ENCODE assay signal across 14 cellular contexts in genomic region chr14:81423504-81423903, GRCh38. TPM values are rescaled to one million over a fixed set of nuclear protein-coding genes. Genes with fewer than 3 reads are reported as not detected.
DNase-seq lines count a peak whose midpoint lies in the region; ATAC-seq and TF ChIP-seq lines count a peak whose summit lies in the region.
"Had no signal": no experiment of that assay in that cellular context is flagged by ENCODE, and none has a peak within 500 bp of the region (broad histone marks: within the 10 kb centered on the region; RNA-seq: fewer than 3 reads in every experiment).

No MANE protein-coding gene starts in this region.

- no peaks in the 10 kb centered on the region for H3K27me3 ChIP-seq in thyroid gland

- no peaks in the 10 kb centered on the region for H3K36me3 ChIP-seq in mucosa of descending colon (ENCODE audit: low read depth)
- no peaks in the 10 kb centered on the region for H3K36me3 ChIP-seq in thyroid gland

- H3K4me1 ChIP-seq in mucosa of descending colon (ENCODE audit: low read depth) = peaks cover 5% of the 10 kb centered on the region
- peaks cover 13 to 27% of the 10 kb centered on the region in 2 donors for H3K4me1 ChIP-seq in thyroid gland

- peaks cover 20% of the 10 kb centered on the region for H3K27me3 Mint-ChIP-seq in activated naive CD4-positive, alpha-beta T cell treated with anti-CD3 and anti-CD28 coated beads for 36 hours (ENCODE audit: low read depth)
- H3K27me3 Mint-ChIP-seq in activated T-cell treated with anti-CD3 and anti-CD28 coated beads, Interleukin-2, amount 50 U/mL, for 24 hours = peaks cover 23% of the 10 kb centered on the region
- peaks cover 9% of the 10 kb centered on the region for H3K27me3 Mint-ChIP-seq in chondrocyte (ENCODE audit: low read depth)

- WGBS in thyroid gland, 2 donors = 47 to 60% methylated on average over 5 to 6 of the region's 6 CpGs

- TF ChIP-seq POLR2A in erythroblast (IDR thresholded peaks at IDR 0.05; ENCODE audit: low read length) = peak; percentile 25
- TF ChIP-seq POLR2A in thyroid gland (IDR thresholded peaks at IDR 0.05) = no peak

- DNase-seq in MV-4-11 (lab: John Stamatoyannopoulos, UW) (peak; percentile 97), erythroblast (lab: John Stamatoyannopoulos, UW) (peak; percentile 74 to 92), mucosa of descending colon (peak in 1 of 3 donors; percentile 50), thyroid gland (peak in 1 of 2 donors; percentile 34), chondrocyte (ENCODE audit: low spot score) (no peak)
- no peak for DNase-seq in activated naive CD4-positive, alpha-beta T cell treated with anti-CD3 and anti-CD28 coated beads for 36 hours
- no peak for DNase-seq in activated T-cell treated with anti-CD3 and anti-CD28 coated beads, Interleukin-2, amount 50 U/mL, for 24 hours
- DNase-seq: dermis blood vessel endothelial cell; NCI-H1092; NCI-H446; stimulated activated CD4-positive, alpha-beta T cell treated with anti-CD3 and anti-CD28 coated beads, Interleukin-4, amount 100 ng/mL, for 4 hours; stimulated activated naive CD8-positive, alpha-beta T cell treated with anti-CD3 and anti-CD28 coated beads, Interleukin-15, amount 100 ng/mL, for 72 hours had no signal

- no peak overlapping the region for H3K27ac Mint-ChIP-seq in activated naive CD4-positive, alpha-beta T cell treated with anti-CD3 and anti-CD28 coated beads for 36 hours
- no peak overlapping the region for H3K27ac Mint-ChIP-seq in activated T-cell treated with anti-CD3 and anti-CD28 coated beads, Interleukin-2, amount 50 U/mL, for 24 hours
- no peak overlapping the region for H3K27ac Mint-ChIP-seq in chondrocyte (ENCODE audit: unreplicated experiment)

- CTCF ChIA-PET in activated naive CD4-positive, alpha-beta T cell treated with anti-CD3 and anti-CD28 coated beads for 36 hours (lab: Charles Lee) = no interaction called here

- H3K9me3 ChIP-seq in mucosa of descending colon (no peaks in the 10 kb centered on the region), thyroid gland (no peaks in the 10 kb centered on the region)

- H3K9me3 Mint-ChIP-seq in activated naive CD4-positive, alpha-beta T cell treated with anti-CD3 and anti-CD28 coated beads for 36 hours = no peaks in the 10 kb centered on the region
- no peaks in the 10 kb centered on the region for H3K9me3 Mint-ChIP-seq in activated T-cell treated with anti-CD3 and anti-CD28 coated beads, Interleukin-2, amount 50 U/mL, for 24 hours
- H3K9me3 Mint-ChIP-seq in chondrocyte (ENCODE audit: low read depth) = peaks cover 5% of the 10 kb centered on the region

- no peak overlapping the region for H3K4me3 Mint-ChIP-seq in activated naive CD4-positive, alpha-beta T cell treated with anti-CD3 and anti-CD28 coated beads for 36 hours
- H3K4me3 Mint-ChIP-seq in activated T-cell treated with anti-CD3 and anti-CD28 coated beads, Interleukin-2, amount 50 U/mL, for 24 hours = no peak overlapping the region
- H3K4me3 Mint-ChIP-seq in chondrocyte (ENCODE audit: unreplicated experiment) = no peak overlapping the region
- H3K4me3 Mint-ChIP-seq: stimulated activated naive CD8-positive, alpha-beta T cell treated with anti-CD3 and anti-CD28 coated beads, Interleukin-15, amount 100 ng/mL, for 72 hours had no signal

- peak overlapping the region; percentile 18 to 54 (median 23) for H3K27ac ChIP-seq in thyroid gland

- no peak overlapping the region for H3K4me3 ChIP-seq in mucosa of descending colon
- no peak overlapping the region for H3K4me3 ChIP-seq in thyroid gland (replicated peaks in 1 of 3)

- intact Hi-C loops in mucosa of descending colon (cut with DNase I, micrococcal nuclease) = no loop called here
- intact Hi-C loops in thyroid gland (cut with DNase I) = no loop called here
- intact Hi-C loops in activated naive CD4-positive, alpha-beta T cell treated with anti-CD3 and anti-CD28 coated beads for 36 hours (cut with micrococcal nuclease) = no loop called here

- H3K36me3 Mint-ChIP-seq in activated naive CD4-positive, alpha-beta T cell treated with anti-CD3 and anti-CD28 coated beads for 36 hours (ENCODE audit: low read depth) = no peaks in the 10 kb centered on the region
- H3K36me3 Mint-ChIP-seq in activated T-cell treated with anti-CD3 and anti-CD28 coated beads, Interleukin-2, amount 50 U/mL, for 24 hours (ENCODE audit: low read depth) = no peaks in the 10 kb centered on the region
- H3K36me3 Mint-ChIP-seq in chondrocyte (ENCODE audit: low read depth) = no peaks in the 10 kb centered on the region

- TF ChIP-seq CTCF in mucosa of descending colon (IDR thresholded peaks at IDR 0.05) (no peak), thyroid gland (IDR thresholded peaks at IDR 0.05) (no peak), chondrocyte (IDR thresholded peaks at IDR 0.05) (no peak)

- no peaks in the 10 kb centered on the region for H3K4me1 Mint-ChIP-seq in activated naive CD4-positive, alpha-beta T cell treated with anti-CD3 and anti-CD28 coated beads for 36 hours (ENCODE audit: low read depth)
- no peaks in the 10 kb centered on the region for H3K4me1 Mint-ChIP-seq in activated T-cell treated with anti-CD3 and anti-CD28 coated beads, Interleukin-2, amount 50 U/mL, for 24 hours (ENCODE audit: low read depth)
- peaks cover 4% of the 10 kb centered on the region for H3K4me1 Mint-ChIP-seq in chondrocyte (ENCODE audit: low read depth)
- H3K4me1 Mint-ChIP-seq: stimulated activated naive CD8-positive, alpha-beta T cell treated with anti-CD3 and anti-CD28 coated beads, Interleukin-15, amount 100 ng/mL, for 72 hours had no signal

- ATAC-seq in mucosa of descending colon = peak; percentile 33
- no peak for ATAC-seq in HG02642 (IDR thresholded peaks at IDR 0.05; ENCODE audit: poor library complexity, unreplicated experiment)
- ATAC-seq: stimulated activated naive CD8-positive, alpha-beta T cell treated with anti-CD3 and anti-CD28 coated beads, Interleukin-15, amount 100 ng/mL, for 72 hours had no signal

RNA-seq across cellular contexts. Expression of gene STON2, which starts 23.4 kb away (rescaled TPM):
- total RNA-seq in mucosa of descending colon (10 to 100 TPM; 17.1 to 31.1 (median 20.7) TPM), thyroid gland (100 to 1,000 TPM in 2 of 4 donors, 10 to 100 TPM in 2; 69.8 to 202 (median 97.0) TPM), chondrocyte (not detected in 3 replicates)
- under 1 TPM; 0.12 to 0.14 TPM for total RNA-seq in activated naive CD4-positive, alpha-beta T cell treated with anti-CD3 and anti-CD28 coated beads for 36 hours
- total RNA-seq: fibroblast of villous mesenchyme had no signal

Comparison
In these comparisons a context has a peak if more than half of its experiments do, and no peak if none do; other contexts are left out.
1. DNase-seq: peak in MV-4-11 (single experiment) and erythroblast (2 of 2); none in activated naive CD4-positive, alpha-beta T cell treated with anti-CD3 and anti-CD28 coated beads for 36 hours (single experiment), activated T-cell treated with anti-CD3 and anti-CD28 coated beads, Interleukin-2, amount 50 U/mL, for 24 hours (single experiment) and chondrocyte (single experiment).
2. RNA of gene STON2, which starts 23.4 kb away (total RNA-seq): 69.8 to 202 TPM in thyroid gland and 17.1 to 31.1 TPM in mucosa of descending colon; 0.12 to 0.14 TPM in activated naive CD4-positive, alpha-beta T cell treated with anti-CD3 and anti-CD28 coated beads for 36 hours and not detected in chondrocyte; every median in the first group is over 10 times any median in the second.